ENCODE assay signal across 8 cellular contexts in genomic region chr17:19470529-19471261, GRCh38. TPM values are rescaled to one million over a fixed set of nuclear protein-coding genes. Genes with fewer than 3 reads are reported as not detected.
DNase-seq lines count a peak whose midpoint lies in the region; ATAC-seq and TF ChIP-seq lines count a peak whose summit lies in the region.

No MANE protein-coding gene starts in this region.

- peak; percentile 73 for ATAC-seq in omental fat pad (ENCODE audit: low FRiP score)
- no peak for ATAC-seq in GM21825 (IDR thresholded peaks at IDR 0.05; ENCODE audit: unreplicated experiment)
- no peak for ATAC-seq in stimulated activated naive CD8-positive, alpha-beta T cell treated with anti-CD3 and anti-CD28 coated beads, Interleukin-15, Interleukin-2, amounts not matched to agents 100 U/mL and 50 U/mL, for 24 hours
- ATAC-seq in HG03432 (IDR thresholded peaks at IDR 0.05; ENCODE audit: unreplicated experiment) = no peak

- DNase-seq in COR-L47 (lab: John Stamatoyannopoulos, UW) (peak; percentile 27), NCI-H2171 treated with DMSO at 0.1 percent for 48 hours (lab: John Stamatoyannopoulos, UW) (peak; percentile 77), fibroblast of the aortic adventitia (ENCODE audit: low read depth) (peak; percentile 67), omental fat pad (ENCODE audit: low spot score) (no peak), OCI-M2 (lab: John Stamatoyannopoulos, UW; ENCODE audit: unreplicated experiment) (no peak)
- DNase-seq in stimulated activated naive CD8-positive, alpha-beta T cell treated with anti-CD3 and anti-CD28 coated beads, Interleukin-15, Interleukin-2, amounts not matched to agents 100 U/mL and 50 U/mL, for 24 hours = no peak

- peak overlapping the region; percentile 51 for H3K4me3 ChIP-seq in fibroblast of the aortic adventitia (ENCODE audit: low read depth, low read length)

- TF ChIP-seq CTCF in fibroblast of the aortic adventitia (IDR thresholded peaks at IDR 0.05; ENCODE audit: insufficient read depth, low read length) (no peak), omental fat pad (IDR thresholded peaks at IDR 0.05) (no peak)

RNA-seq across cellular contexts. Expression of gene RNF112, which starts 59.7 kb away (rescaled TPM):
- total RNA-seq in fibroblast of the aortic adventitia (ENCODE audit: low replicate concordance) (0.36 and 2.3 TPM in 2 replicates), omental fat pad (1 to 10 TPM in 3 of 4 donors, under 1 TPM in 1; 0.44 to 3.0 (median 1.7) TPM)

Comparison
In these comparisons a context has a peak if more than half of its experiments do, and no peak if none do; other contexts are left out.
1. DNase-seq: peak in COR-L47 (single experiment), NCI-H2171 treated with DMSO at 0.1 percent for 48 hours (single experiment) and fibroblast of the aortic adventitia (single experiment); none in omental fat pad (single experiment), stimulated activated naive CD8-positive, alpha-beta T cell treated with anti-CD3 and anti-CD28 coated beads, Interleukin-15, Interleukin-2, amounts not matched to agents 100 U/mL and 50 U/mL, for 24 hours (single experiment) and OCI-M2 (single experiment).